8 cellular contexts compared by ENCODE assay signal in genomic region chr17:75181110-75181509, GRCh38. TPM values are rescaled to one million over a fixed set of nuclear protein-coding genes. Genes with fewer than 3 reads are reported as not detected.
A peak's percentile ranks its signal among the peaks of the same experiment; 100 is the strongest.
DNase-seq lines count a peak whose midpoint lies in the region; ATAC-seq and TF ChIP-seq lines count a peak whose summit lies in the region.

No MANE protein-coding gene starts in this region.

- H3K27me3 Mint-ChIP-seq in MCF 10A (ENCODE audit: insufficient read depth, unreplicated experiment) (no peaks in the 10 kb centered on the region), mesothelial cell of epicardium (ENCODE audit: low read depth) (no peaks in the 10 kb centered on the region)

- H3K36me3 Mint-ChIP-seq in MCF 10A (ENCODE audit: insufficient read depth, unreplicated experiment) (peaks cover 58% of the 10 kb centered on the region), mesothelial cell of epicardium (peaks cover 2% of the 10 kb centered on the region)

- no TSS peak for BruUV-seq in MCF 10A (replicated peaks; lab: Mats Ljungman, UMichigan)

- intact Hi-C loops in heart right ventricle (cut with DNase I) = loop anchor here in 3 of 10 donors (5.0 to 10.0 kb wide), 2 partner anchors 64 to 69 kb away; no protein-coding TSS in a partner anchor
- intact Hi-C loops in left cardiac atrium (cut with DNase I) = no loop called here
- intact Hi-C loops in MCF 10A (cut with micrococcal nuclease) = no loop called here
- intact Hi-C loops in aorta (cut with DNase I) = loop anchor here (5.0 to 10.0 kb wide), 2 partner anchors 69 to 126 kb away; no protein-coding TSS in a partner anchor

- H3K9me3 Mint-ChIP-seq in MCF 10A (ENCODE audit: unreplicated experiment) (peaks cover 6% of the 10 kb centered on the region), mesothelial cell of epicardium (peaks cover 5% of the 10 kb centered on the region)

- peak overlapping the region; percentile 77 for H3K27ac Mint-ChIP-seq in MCF 10A (ENCODE audit: low read depth, unreplicated experiment)
- H3K27ac Mint-ChIP-seq in mesothelial cell of epicardium = peak overlapping the region; percentile 68

- ATAC-seq in heart right ventricle (no peak), left cardiac atrium (no peak), aorta (ENCODE audit: low FRiP score) (no peak), HG03469 (IDR thresholded peaks at IDR 0.05; ENCODE audit: unreplicated experiment) (no peak), GM21529 (IDR thresholded peaks at IDR 0.05; ENCODE audit: unreplicated experiment) (no peak), GM21526 (IDR thresholded peaks at IDR 0.05; ENCODE audit: low FRiP score, unreplicated experiment) (no peak)

- H3K4me3 ChIP-seq in heart right ventricle = peak overlapping the region; percentile 63 to 99 (median 95)
- peak overlapping the region; percentile 85 to 99 for H3K4me3 ChIP-seq in aorta (ENCODE audit: low read length in 2 of 2)

- POLR2A ChIA-PET in MCF 10A (lab: Yijun Ruan, JAX) = interaction anchor here (0.6 to 2.4 kb wide), 23 partner anchors 10 to 308 kb away, joined by 3 to 19 read pairs (median 5); partner anchors contain the start of genes ARMC7, JPT1, KCTD2 and NUP85

- H3K27me3 ChIP-seq in heart right ventricle (no peaks in the 10 kb centered on the region), aorta (ENCODE audit: control insufficient read depth in 1 of 2, insufficient read depth in 2 of 2, low read length in 1 of 2) (no peaks in the 10 kb centered on the region)

- DNase-seq in heart right ventricle (no peak), left cardiac atrium (no peak), MCF 10A (ENCODE audit: unreplicated experiment) (no peak), mesothelial cell of epicardium (ENCODE audit: low spot score in 2 of 2, unreplicated experiment in 2 of 2) (no peak), aorta (no peak)

- H3K4me3 Mint-ChIP-seq in MCF 10A (ENCODE audit: unreplicated experiment) (peak overlapping the region; percentile 80), mesothelial cell of epicardium (peak overlapping the region; percentile 76)

- peaks cover 20% of the 10 kb centered on the region for H3K4me1 Mint-ChIP-seq in MCF 10A (ENCODE audit: insufficient read depth, unreplicated experiment)
- H3K4me1 Mint-ChIP-seq in mesothelial cell of epicardium = peaks cover 24% of the 10 kb centered on the region

- TF ChIP-seq CTCF in heart right ventricle (IDR thresholded peaks at IDR 0.05) = no peak
- TF ChIP-seq CTCF in MCF 10A (IDR thresholded peaks at IDR 0.05; ENCODE audit: unreplicated experiment) = no peak
- TF ChIP-seq CTCF in mesothelial cell of epicardium (IDR thresholded peaks at IDR 0.05; ENCODE audit: unreplicated experiment) = no peak

- peaks cover 0 to 38% (median 33%) of the 10 kb centered on the region in 9 donors for H3K4me1 ChIP-seq in heart right ventricle
- H3K4me1 ChIP-seq in aorta (ENCODE audit: control insufficient read depth in 1 of 2, insufficient read depth in 2 of 2, low read length in 2 of 2) = no peaks in the 10 kb centered on the region

- H3K9me3 ChIP-seq in heart right ventricle (no peaks in the 10 kb centered on the region), aorta (ENCODE audit: control insufficient read depth, low read length) (no peaks in the 10 kb centered on the region)

- peak overlapping the region in 8 of 10 donors; percentile 97 to 100 (median 99) for H3K27ac ChIP-seq in heart right ventricle
- no peak overlapping the region for H3K27ac ChIP-seq in aorta (ENCODE audit: low read depth in 1 of 2, low read length in 2 of 2)

- H3K36me3 ChIP-seq in heart right ventricle (peaks cover 0 to 47% (median 27%) of the 10 kb centered on the region in 9 donors), aorta (ENCODE audit: control insufficient read depth in 1 of 2, insufficient read depth in 2 of 2, low read length in 1 of 2) (peaks cover 0 to 2% of the 10 kb centered on the region in 2 donors)

- WGBS in heart right ventricle, 2 donors = 9 to 10% methylated on average over 8 of the region's 8 CpGs
- 7 to 8% methylated on average over 8 of the region's 8 CpGs for WGBS in aorta, 2 donors

- CTCF ChIA-PET in MCF 10A (lab: Yijun Ruan, JAX) = interaction anchor here (0.7 to 1.4 kb wide), 4 partner anchors 9 to 122 kb away, joined by 4 to 6 read pairs (median 4); no protein-coding TSS in a partner anchor

RNA-seq across cellular contexts. Expression of gene SUMO2, which starts 1.6 kb away (rescaled TPM):
- total RNA-seq in heart right ventricle (100 to 1,000 TPM; 187 to 258 (median 218) TPM), left cardiac atrium (100 to 1,000 TPM; 231 to 246 TPM), MCF 10A (2022) (186 and 194 TPM in 2 replicates), mesothelial cell of epicardium (542 to 571 TPM (median 565 TPM) in 3 replicates), aorta (100 to 1,000 TPM; 262 to 280 TPM)
- polyA plus RNA-seq in heart right ventricle (10 to 100 TPM; 47.9 to 57.1 TPM), aorta (100 to 1,000 TPM in 1 of 2 donors, 10 to 100 TPM in 1; 96.2 to 113 TPM)

RNA-seq across cellular contexts. Expression of gene NUP85, which starts 24.4 kb away (rescaled TPM):
- total RNA-seq in heart right ventricle = 10 to 100 TPM; 16.2 to 28.4 (median 20.4) TPM
- 10 to 100 TPM; 31.3 to 39.0 TPM for polyA plus RNA-seq in heart right ventricle
- total RNA-seq in left cardiac atrium = 10 to 100 TPM; 28.6 to 37.9 TPM
- total RNA-seq in MCF 10A (2022) = 42.3 and 49.2 TPM in 2 replicates
- 69.6 to 79.7 TPM (median 71.9 TPM) in 3 replicates for total RNA-seq in mesothelial cell of epicardium
- total RNA-seq in aorta = 10 to 100 TPM; 71.0 to 76.2 TPM
- polyA plus RNA-seq in aorta = 10 to 100 TPM; 17.2 to 99.5 TPM

RNA-seq across cellular contexts. Expression of gene JPT1, which starts 26.8 kb away (rescaled TPM):
- total RNA-seq in heart right ventricle (10 to 100 TPM in 8 of 10 donors, 1 to 10 TPM in 2; 6.7 to 30.0 (median 12.6) TPM), left cardiac atrium (10 to 100 TPM; 16.4 to 19.7 TPM), MCF 10A (2022) (342 and 360 TPM in 2 replicates), mesothelial cell of epicardium (121 to 132 TPM (median 124 TPM) in 3 replicates), aorta (10 to 100 TPM; 16.0 to 18.3 TPM)
- polyA plus RNA-seq in heart right ventricle (10 to 100 TPM; 32.6 to 61.6 TPM), aorta (100 to 1,000 TPM in 1 of 2 donors, 10 to 100 TPM in 1; 10.8 to 144 TPM)

RNA-seq across cellular contexts. Expression of gene NT5C, which starts 49.6 kb away (rescaled TPM):
- total RNA-seq in heart right ventricle (10 to 100 TPM; 17.1 to 33.3 (median 21.6) TPM), left cardiac atrium (10 to 100 TPM; 27.2 to 28.4 TPM), MCF 10A (2022) (105 and 113 TPM in 2 replicates), mesothelial cell of epicardium (44.3 to 51.0 TPM (median 46.8 TPM) in 3 replicates), aorta (10 to 100 TPM; 24.7 to 29.6 TPM)
- polyA plus RNA-seq in heart right ventricle (10 to 100 TPM; 50.0 to 71.7 TPM), aorta (10 to 100 TPM; 28.7 to 93.0 TPM)

Comparison
In these comparisons a context has a peak if more than half of its experiments do, and no peak if none do; other contexts are left out.
1. H3K27ac ChIP-seq: peak in heart right ventricle (8 of 10); none in aorta (0 of 2).
2. intact Hi-C loops: an anchor here in aorta (5.0 to 10.0 kb wide); none called in left cardiac atrium and MCF 10A.